ENCODE assay signal across 1 cellular context in genomic region chr19:5953034-5953589, GRCh38.
A peak's percentile ranks its signal among the peaks of the same experiment; 100 is the strongest.
TF ChIP-seq lines count a peak whose summit lies in the region.

No MANE protein-coding gene starts in this region.

TF ChIP-seq in K562, 482 proteins besides CTCF, POLR2A, EP300 and RAD21 (continues in another document):
- TF ChIP-seq GABPA (tag; conservative IDR thresholded peaks at IDR 0.05; ENCODE audit: low read depth), result peak; percentile 76
- TF ChIP-seq MGA (IDR thresholded peaks at IDR 0.05), result peak; percentile 66
- no peak for TF ChIP-seq NCOA4 (IDR thresholded peaks at IDR 0.05; ENCODE audit: partially characterized antibody)
- peak; percentile 40 for TF ChIP-seq MYC (IDR thresholded peaks at IDR 0.05; ENCODE audit: low read depth, low read length)
- TF ChIP-seq MYC (CRISPR knock-in tag; IDR thresholded peaks at IDR 0.05; ENCODE audit: borderline replicate concordance, low read depth), result no peak
- no peak for TF ChIP-seq FOXP1 (CRISPR knock-in tag; IDR thresholded peaks at IDR 0.05)
- peak; percentile 55; the same call in 1 of the 2 replicates for TF ChIP-seq SPI1 (IDR thresholded peaks at IDR 0.05; ENCODE audit: borderline replicate concordance, low read depth, low read length)
- TF ChIP-seq FOSL1 (tag; conservative IDR thresholded peaks at IDR 0.05), result peak; percentile 6; the same call in 1 of the 2 replicates
- TF ChIP-seq JUND (IDR thresholded peaks at IDR 0.05; ENCODE audit: borderline replicate concordance, low read depth, low read length), result no peak; the same call in 1 of the 2 replicates
- TF ChIP-seq JUND (tag; IDR thresholded peaks at IDR 0.05; ENCODE audit: borderline replicate concordance, low read depth, low read length), result peak; percentile 65; the same call in 2 of the 3 replicates
- TF ChIP-seq ATF3 (IDR thresholded peaks at IDR 0.05), result peak; percentile 91
- no peak for TF ChIP-seq ATF3 (CRISPR knock-in tag; conservative IDR thresholded peaks at IDR 0.05)
- peak; percentile 74; the same call in 1 of the 2 replicates for TF ChIP-seq ZNF584 (CRISPR knock-in tag; IDR thresholded peaks at IDR 0.05; ENCODE audit: low read depth)
- no peak for TF ChIP-seq KLF1 (tag; IDR thresholded peaks at IDR 0.05)
- 0 out of 4 replicates have a peak, but pooled peaks of 1 of the 2 experiments have one; percentile 39 for TF ChIP-seq MNT (conservative IDR thresholded peaks at IDR 0.05)
- peak; percentile 60; the same call in 1 of the 2 replicates for TF ChIP-seq ATF7 (IDR thresholded peaks at IDR 0.05)
- TF ChIP-seq POLR2H (tag; IDR thresholded peaks at IDR 0.05; ENCODE audit: low read depth), result 0 out of 2 replicates have a peak, but pooled peaks have one; percentile 23
- TF ChIP-seq PBX2 (CRISPR knock-in tag; IDR thresholded peaks at IDR 0.05; ENCODE audit: low read depth), result no peak
- TF ChIP-seq PBX2 (tag; conservative IDR thresholded peaks at IDR 0.05; ENCODE audit: low read depth), result peak; percentile 70
- TF ChIP-seq ZBTB9 (CRISPR knock-in tag; IDR thresholded peaks at IDR 0.05), result peak; percentile 54; the same call in 1 of the 2 replicates
- peak; percentile 82 for TF ChIP-seq MEIS2 (IDR thresholded peaks at IDR 0.05; ENCODE audit: partially characterized antibody)
- 0 out of 2 replicates have a peak, but pooled peaks have one; percentile 31 for TF ChIP-seq ATF4 (CRISPR knock-in tag; IDR thresholded peaks at IDR 0.05)
- no peak for TF ChIP-seq MYNN (IDR thresholded peaks at IDR 0.05)
- TF ChIP-seq MYNN (CRISPR knock-in tag; IDR thresholded peaks at IDR 0.05), result no peak
- TF ChIP-seq DMBX1 (CRISPR knock-in tag; IDR thresholded peaks at IDR 0.05; ENCODE audit: borderline replicate concordance), result peak; percentile 64; the same call in 1 of the 2 replicates
- no peak for TF ChIP-seq ZNF23 (CRISPR knock-in tag; IDR thresholded peaks at IDR 0.05)
- 0 out of 2 replicates have a peak, but pooled peaks have one; percentile 25 for TF ChIP-seq THRB (CRISPR knock-in tag; conservative IDR thresholded peaks at IDR 0.05)
- peak; percentile 66 for TF ChIP-seq GABPB1 (CRISPR knock-in tag; IDR thresholded peaks at IDR 0.05)
- peak; percentile 62 for TF ChIP-seq ZNF395 (CRISPR knock-in tag; IDR thresholded peaks at IDR 0.05)
- TF ChIP-seq NR2C1 (IDR thresholded peaks at IDR 0.05), result 0 out of 2 replicates have a peak, but pooled peaks have one; percentile 7
- TF ChIP-seq NR2C1 (tag; IDR thresholded peaks at IDR 0.05), result 0 out of 2 replicates have a peak, but pooled peaks have one; percentile 8
- TF ChIP-seq L3MBTL2 (IDR thresholded peaks at IDR 0.05), result peak; percentile 59; the same call in 1 of the 2 replicates
- TF ChIP-seq ZNF589 (CRISPR knock-in tag; IDR thresholded peaks at IDR 0.05; ENCODE audit: low read depth), result peak; percentile 81
- TF ChIP-seq CEBPG (CRISPR knock-in tag; IDR thresholded peaks at IDR 0.05), result peak; percentile 65
- peak; percentile 70 to 95 for TF ChIP-seq CEBPG (tag; conservative IDR thresholded peaks at IDR 0.05 in 1 of 2, IDR thresholded peaks at IDR 0.05 in 1 of 2)
- TF ChIP-seq ZNF766 (CRISPR knock-in tag; conservative IDR thresholded peaks at IDR 0.05), result peak; percentile 59; the same call in 1 of the 2 replicates
- TF ChIP-seq KLF6 (CRISPR knock-in tag; IDR thresholded peaks at IDR 0.05; ENCODE audit: borderline replicate concordance), result 0 out of 2 replicates have a peak, but pooled peaks have one; percentile 19
- TF ChIP-seq RHOXF2B (CRISPR knock-in tag; conservative IDR thresholded peaks at IDR 0.05), result no peak
- TF ChIP-seq SREBF1 (IDR thresholded peaks at IDR 0.05; ENCODE audit: borderline replicate concordance, low read depth, low read length), result no peak
- peak; percentile 60 for TF ChIP-seq CEBPB (tag; IDR thresholded peaks at IDR 0.05)
